ENCODE assay signal across 9 cellular contexts in genomic region chr6:1856381-1856780, GRCh38.
DNase-seq lines count a peak whose midpoint lies in the region; ATAC-seq, FAIRE-seq and TF ChIP-seq lines count a peak whose summit lies in the region.
"Had no signal": no experiment of that assay in that cellular context is flagged by ENCODE, and none has a peak within 500 bp of the region (broad histone marks: within the 10 kb centered on the region; RNA-seq: fewer than 3 reads in every experiment).

No MANE protein-coding gene starts in this region.

- H3K4me1 Mint-ChIP-seq in activated T-cell treated with anti-CD3 and anti-CD28 coated beads, Interleukin-2, amount 50 U/mL, for 72 hours (ENCODE audit: low read depth) = no peaks in the 10 kb centered on the region

- no peak overlapping the region for H2AK5ac ChIP-seq in mesendoderm (ENCODE audit: low read length)

- no peak for DNase-seq in right lobe of liver
- DNase-seq in HepG2 (ENCODE audit: low spot score) = no peak
- peak; percentile 77 for DNase-seq in NCI-H510A (lab: John Stamatoyannopoulos, UW)
- DNase-seq in glomerular visceral epithelial cell (ENCODE audit: extremely low spot score) = peak; percentile 90
- no peak for DNase-seq in mesendoderm
- no peak for DNase-seq in GOT3 (lab: John Stamatoyannopoulos, UW)
- no peak for DNase-seq in activated T-cell treated with anti-CD3 and anti-CD28 coated beads, Interleukin-2, amount 50 U/mL, for 72 hours
- DNase-seq: CD4-positive, CD25-positive, alpha-beta regulatory T cell had no signal

- no peaks in the 10 kb centered on the region for H3K27me3 Mint-ChIP-seq in activated T-cell treated with anti-CD3 and anti-CD28 coated beads, Interleukin-2, amount 50 U/mL, for 72 hours (ENCODE audit: low read depth)
- H3K27me3 Mint-ChIP-seq: CD4-positive, CD25-positive, alpha-beta regulatory T cell had no signal

- H3K27me3 ChIP-seq in right lobe of liver (no peaks in the 10 kb centered on the region), HepG2 (ENCODE audit: control insufficient read depth in 1 of 2, insufficient read depth in 2 of 2, low read length in 2 of 2) (no peaks in the 10 kb centered on the region), mesendoderm (ENCODE audit: insufficient read depth, low read length, poor library complexity) (no peaks in the 10 kb centered on the region)

- H3K4me3 ChIP-seq in right lobe of liver (no peak overlapping the region), HepG2 (replicated peaks in 1 of 3; ENCODE audit: insufficient read depth in 1 of 3, low read depth in 2 of 3, low read length in 3 of 3) (no peak overlapping the region), mesendoderm (ENCODE audit: low read length) (no peak overlapping the region)

- intact Hi-C loops in right lobe of liver (cut with DNase I) (no loop called here), HepG2 (cut with micrococcal nuclease; ENCODE audit: unreplicated experiment) (no loop called here)

- H2BK120ac ChIP-seq in mesendoderm (ENCODE audit: low read depth, low read length) = no peak overlapping the region

- no peak for TF ChIP-seq CTCF in right lobe of liver (IDR thresholded peaks at IDR 0.05)
- no peak for TF ChIP-seq CTCF in HepG2 (CRISPR knock-in tag; IDR thresholded peaks at IDR 0.05)

- H3K9me3 Mint-ChIP-seq in activated T-cell treated with anti-CD3 and anti-CD28 coated beads, Interleukin-2, amount 50 U/mL, for 72 hours = no peaks in the 10 kb centered on the region

- no peak overlapping the region for H2BK15ac ChIP-seq in mesendoderm (replicated peaks; ENCODE audit: low read depth)

- H4K8ac ChIP-seq in mesendoderm (ENCODE audit: low read depth, low read length) = no peak overlapping the region

- ATAC-seq in right lobe of liver = peak in 3 of 4 donors; percentile 28 to 31 (median 30)
- no peak for ATAC-seq in HepG2
- peak; percentile 75 for ATAC-seq in HG03025 (IDR thresholded peaks at IDR 0.05; ENCODE audit: low FRiP score, unreplicated experiment)
- no peak for ATAC-seq in activated T-cell treated with anti-CD3 and anti-CD28 coated beads, Interleukin-2, amount 50 U/mL, for 72 hours (replicated peaks in 1 of 2)

- CTCF ChIA-PET in HepG2 (lab: Yijun Ruan, JAX; ENCODE audit: low intra/inter-chr PET ratio, low total read pairs) = no interaction called here

- 0 out of 2 replicates have a peak, but pooled peaks cover 3% of the 10 kb centered on the region for H4K20me1 ChIP-seq in HepG2 (ENCODE audit: insufficient read depth, low read length)

- H3K4me1 ChIP-seq in right lobe of liver (no peaks in the 10 kb centered on the region), HepG2 (ENCODE audit: insufficient read depth, low read length) (no peaks in the 10 kb centered on the region), mesendoderm (ENCODE audit: control insufficient read depth, low read depth, low read length) (no peaks in the 10 kb centered on the region)

- H3K9me3 ChIP-seq in right lobe of liver (no peaks in the 10 kb centered on the region), HepG2 (ENCODE audit: low read length) (no peaks in the 10 kb centered on the region)

- H2BK5ac ChIP-seq in mesendoderm (ENCODE audit: low read length) = no peak overlapping the region

- H3K79me2 ChIP-seq in HepG2 (ENCODE audit: insufficient read depth, low read length) (no peaks in the 10 kb centered on the region), mesendoderm (ENCODE audit: control insufficient read depth, insufficient read depth, low read length) (no peaks in the 10 kb centered on the region)

- in situ Hi-C loops in HepG2 (cut with HindIII; ENCODE audit: extremely low pct_ligation_motif_present, low pct_unique_long_range_greater_than_20kb) = no loop called here

- no peak overlapping the region for H3K4me3 Mint-ChIP-seq in activated T-cell treated with anti-CD3 and anti-CD28 coated beads, Interleukin-2, amount 50 U/mL, for 72 hours
- H3K4me3 Mint-ChIP-seq: CD4-positive, CD25-positive, alpha-beta regulatory T cell had no signal

- no peak overlapping the region for H3K9ac ChIP-seq in HepG2 (ENCODE audit: insufficient read depth, low read depth, low read length)
- no peak overlapping the region for H3K9ac ChIP-seq in mesendoderm (ENCODE audit: low read length)

- TF ChIP-seq EP300 in HepG2 (IDR thresholded peaks at IDR 0.05; ENCODE audit: low read depth in 2 of 2, low read length in 2 of 2) (no peak), HepG2 (CRISPR knock-in tag; IDR thresholded peaks at IDR 0.05; ENCODE audit: borderline replicate concordance) (no peak)

- H3K27ac ChIP-seq in right lobe of liver (no peak overlapping the region), HepG2 (ENCODE audit: extremely low read length, insufficient read depth, low read length) (no peak overlapping the region), mesendoderm (ENCODE audit: low read depth, low read length) (no peak overlapping the region)

- no peak overlapping the region for H3K27ac Mint-ChIP-seq in activated T-cell treated with anti-CD3 and anti-CD28 coated beads, Interleukin-2, amount 50 U/mL, for 72 hours
- H3K27ac Mint-ChIP-seq: CD4-positive, CD25-positive, alpha-beta regulatory T cell had no signal

- no peak for FAIRE-seq in HepG2 (lab: Jason Lieb, UNC)

- 53% methylated on average over 3 of the region's 3 CpGs for WGBS in right lobe of liver (ENCODE audit: insufficient coverage, low coverage, low lambda C conversion rate, missing lambda C conversion rate)
- 97% methylated on average over 3 of the region's 3 CpGs for WGBS in HepG2 (ENCODE audit: low lambda C conversion rate)
- no CpG with 5 or more reads among the region's 3 CpGs for WGBS in mesendoderm (ENCODE audit: extremely low coverage, insufficient coverage, low lambda C conversion rate)

- no peak overlapping the region for H2AFZ ChIP-seq in HepG2 (ENCODE audit: low read length)

- no peak overlapping the region for H3K23ac ChIP-seq in mesendoderm (ENCODE audit: low read length)

- no peak overlapping the region for H3K18ac ChIP-seq in mesendoderm (ENCODE audit: low read length)

- H3K4ac ChIP-seq in mesendoderm (ENCODE audit: low read depth, low read length) = no peak overlapping the region

- no peak overlapping the region for H3K4me2 ChIP-seq in HepG2 (ENCODE audit: low read depth, low read length)
- H3K4me2 ChIP-seq in mesendoderm (ENCODE audit: low read length) = no peak overlapping the region

- BruUV-seq in HepG2 (replicated peaks; lab: Mats Ljungman, UMichigan) = no TSS peak

- no peak overlapping the region for H4K5ac ChIP-seq in mesendoderm (ENCODE audit: low read length)

- H3K36me3 Mint-ChIP-seq in activated T-cell treated with anti-CD3 and anti-CD28 coated beads, Interleukin-2, amount 50 U/mL, for 72 hours (ENCODE audit: insufficient read depth in 2 of 2) = no peaks in the 10 kb centered on the region
- H3K36me3 Mint-ChIP-seq: CD4-positive, CD25-positive, alpha-beta regulatory T cell had no signal

- no peak for TF ChIP-seq RAD21 in HepG2 (CRISPR knock-in tag; IDR thresholded peaks at IDR 0.05)

- H3K56ac ChIP-seq in mesendoderm (ENCODE audit: low read length) = no peak overlapping the region

- no peak for TF ChIP-seq POLR2A in right lobe of liver (IDR thresholded peaks at IDR 0.05)
- no peak for TF ChIP-seq POLR2A in HepG2 (IDR thresholded peaks at IDR 0.05; ENCODE audit: insufficient read depth in 1 of 2, low read depth in 2 of 2, low read length in 2 of 2)

- H3K79me1 ChIP-seq in mesendoderm (ENCODE audit: low read length) = no peaks in the 10 kb centered on the region

- POLR2A ChIA-PET in HepG2 (lab: Yijun Ruan, JAX) = no interaction called here

- H3K36me3 ChIP-seq in right lobe of liver = no peaks in the 10 kb centered on the region
- H3K36me3 ChIP-seq in HepG2 (replicated peaks in 1 of 2; ENCODE audit: control insufficient read depth in 1 of 2, insufficient read depth in 2 of 2, low read length in 2 of 2) = peaks cover 4 to 23% of the 10 kb centered on the region in 2 experiments
- H3K36me3 ChIP-seq in mesendoderm (ENCODE audit: control insufficient read depth, insufficient read depth, low read length) = no peaks in the 10 kb centered on the region

TF ChIP-seq in HepG2, 621 proteins besides CTCF, POLR2A, EP300 and RAD21 (continues in another document):
- TF ChIP-seq SYNCRIP (IDR thresholded peaks at IDR 0.05; ENCODE audit: insufficient read depth, low read depth, low read length) (no peak), GFI1 (CRISPR knock-in tag; IDR thresholded peaks at IDR 0.05; ENCODE audit: borderline replicate concordance) (no peak), ZNF878 (CRISPR knock-in tag; IDR thresholded peaks at IDR 0.05) (no peak), NFE2 (CRISPR knock-in tag; IDR thresholded peaks at IDR 0.05) (no peak), ZNF256 (CRISPR knock-in tag; conservative IDR thresholded peaks at IDR 0.05) (no peak), XRCC5 (optimal IDR thresholded peaks at IDR 0.05; ENCODE audit: low read length) (no peak), ZNF567 (CRISPR knock-in tag; IDR thresholded peaks at IDR 0.05; ENCODE audit: borderline replicate concordance) (no peak)
- TF ChIP-seq, protein P1, sequence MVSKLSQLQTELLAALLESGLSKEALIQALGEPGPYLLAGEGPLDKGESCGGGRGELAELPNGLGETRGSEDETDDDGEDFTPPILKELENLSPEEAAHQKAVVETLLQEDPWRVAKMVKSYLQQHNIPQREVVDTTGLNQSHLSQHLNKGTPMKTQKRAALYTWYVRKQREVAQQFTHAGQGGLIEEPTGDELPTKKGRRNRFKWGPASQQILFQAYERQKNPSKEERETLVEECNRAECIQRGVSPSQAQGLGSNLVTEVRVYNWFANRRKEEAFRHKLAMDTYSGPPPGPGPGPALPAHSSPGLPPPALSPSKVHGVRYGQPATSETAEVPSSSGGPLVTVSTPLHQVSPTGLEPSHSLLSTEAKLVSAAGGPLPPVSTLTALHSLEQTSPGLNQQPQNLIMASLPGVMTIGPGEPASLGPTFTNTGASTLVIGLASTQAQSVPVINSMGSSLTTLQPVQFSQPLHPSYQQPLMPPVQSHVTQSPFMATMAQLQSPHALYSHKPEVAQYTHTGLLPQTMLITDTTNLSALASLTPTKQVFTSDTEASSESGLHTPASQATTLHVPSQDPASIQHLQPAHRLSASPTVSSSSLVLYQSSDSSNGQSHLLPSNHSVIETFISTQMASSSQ (IDR thresholded peaks at IDR 0.05; ENCODE audit: low read depth) = no peak
- TF ChIP-seq, protein P1 (CRISPR knock-in tag; IDR thresholded peaks at IDR 0.05; ENCODE audit: borderline replicate concordance) = no peak

Comparison
In these comparisons a context has a peak if more than half of its experiments do, and no peak if none do; other contexts are left out.
1. ATAC-seq: peak in right lobe of liver (3 of 4) and HG03025 (single experiment); none in HepG2 (single experiment) and activated T-cell treated with anti-CD3 and anti-CD28 coated beads, Interleukin-2, amount 50 U/mL, for 72 hours (0 of 2).
2. DNase-seq: peak in NCI-H510A (single experiment) and glomerular visceral epithelial cell (single experiment); none in right lobe of liver (0 of 3), HepG2 (single experiment), mesendoderm (single experiment), GOT3 (single experiment) and activated T-cell treated with anti-CD3 and anti-CD28 coated beads, Interleukin-2, amount 50 U/mL, for 72 hours (0 of 2).